In genomic region chr13:97387487-97388353, GRCh38 we compare ENCODE assay signal across 1 cellular context.
A peak's percentile ranks its signal among the peaks of the same experiment; 100 is the strongest.
TF ChIP-seq lines count a peak whose summit lies in the region.

No MANE protein-coding gene starts in this region.

TF ChIP-seq in HepG2, 621 proteins besides CTCF, POLR2A, EP300 and RAD21:
- peak; percentile 48 for TF ChIP-seq RBM22 (optimal IDR thresholded peaks at IDR 0.05; ENCODE audit: low read length)
- TF ChIP-seq, protein P1, sequence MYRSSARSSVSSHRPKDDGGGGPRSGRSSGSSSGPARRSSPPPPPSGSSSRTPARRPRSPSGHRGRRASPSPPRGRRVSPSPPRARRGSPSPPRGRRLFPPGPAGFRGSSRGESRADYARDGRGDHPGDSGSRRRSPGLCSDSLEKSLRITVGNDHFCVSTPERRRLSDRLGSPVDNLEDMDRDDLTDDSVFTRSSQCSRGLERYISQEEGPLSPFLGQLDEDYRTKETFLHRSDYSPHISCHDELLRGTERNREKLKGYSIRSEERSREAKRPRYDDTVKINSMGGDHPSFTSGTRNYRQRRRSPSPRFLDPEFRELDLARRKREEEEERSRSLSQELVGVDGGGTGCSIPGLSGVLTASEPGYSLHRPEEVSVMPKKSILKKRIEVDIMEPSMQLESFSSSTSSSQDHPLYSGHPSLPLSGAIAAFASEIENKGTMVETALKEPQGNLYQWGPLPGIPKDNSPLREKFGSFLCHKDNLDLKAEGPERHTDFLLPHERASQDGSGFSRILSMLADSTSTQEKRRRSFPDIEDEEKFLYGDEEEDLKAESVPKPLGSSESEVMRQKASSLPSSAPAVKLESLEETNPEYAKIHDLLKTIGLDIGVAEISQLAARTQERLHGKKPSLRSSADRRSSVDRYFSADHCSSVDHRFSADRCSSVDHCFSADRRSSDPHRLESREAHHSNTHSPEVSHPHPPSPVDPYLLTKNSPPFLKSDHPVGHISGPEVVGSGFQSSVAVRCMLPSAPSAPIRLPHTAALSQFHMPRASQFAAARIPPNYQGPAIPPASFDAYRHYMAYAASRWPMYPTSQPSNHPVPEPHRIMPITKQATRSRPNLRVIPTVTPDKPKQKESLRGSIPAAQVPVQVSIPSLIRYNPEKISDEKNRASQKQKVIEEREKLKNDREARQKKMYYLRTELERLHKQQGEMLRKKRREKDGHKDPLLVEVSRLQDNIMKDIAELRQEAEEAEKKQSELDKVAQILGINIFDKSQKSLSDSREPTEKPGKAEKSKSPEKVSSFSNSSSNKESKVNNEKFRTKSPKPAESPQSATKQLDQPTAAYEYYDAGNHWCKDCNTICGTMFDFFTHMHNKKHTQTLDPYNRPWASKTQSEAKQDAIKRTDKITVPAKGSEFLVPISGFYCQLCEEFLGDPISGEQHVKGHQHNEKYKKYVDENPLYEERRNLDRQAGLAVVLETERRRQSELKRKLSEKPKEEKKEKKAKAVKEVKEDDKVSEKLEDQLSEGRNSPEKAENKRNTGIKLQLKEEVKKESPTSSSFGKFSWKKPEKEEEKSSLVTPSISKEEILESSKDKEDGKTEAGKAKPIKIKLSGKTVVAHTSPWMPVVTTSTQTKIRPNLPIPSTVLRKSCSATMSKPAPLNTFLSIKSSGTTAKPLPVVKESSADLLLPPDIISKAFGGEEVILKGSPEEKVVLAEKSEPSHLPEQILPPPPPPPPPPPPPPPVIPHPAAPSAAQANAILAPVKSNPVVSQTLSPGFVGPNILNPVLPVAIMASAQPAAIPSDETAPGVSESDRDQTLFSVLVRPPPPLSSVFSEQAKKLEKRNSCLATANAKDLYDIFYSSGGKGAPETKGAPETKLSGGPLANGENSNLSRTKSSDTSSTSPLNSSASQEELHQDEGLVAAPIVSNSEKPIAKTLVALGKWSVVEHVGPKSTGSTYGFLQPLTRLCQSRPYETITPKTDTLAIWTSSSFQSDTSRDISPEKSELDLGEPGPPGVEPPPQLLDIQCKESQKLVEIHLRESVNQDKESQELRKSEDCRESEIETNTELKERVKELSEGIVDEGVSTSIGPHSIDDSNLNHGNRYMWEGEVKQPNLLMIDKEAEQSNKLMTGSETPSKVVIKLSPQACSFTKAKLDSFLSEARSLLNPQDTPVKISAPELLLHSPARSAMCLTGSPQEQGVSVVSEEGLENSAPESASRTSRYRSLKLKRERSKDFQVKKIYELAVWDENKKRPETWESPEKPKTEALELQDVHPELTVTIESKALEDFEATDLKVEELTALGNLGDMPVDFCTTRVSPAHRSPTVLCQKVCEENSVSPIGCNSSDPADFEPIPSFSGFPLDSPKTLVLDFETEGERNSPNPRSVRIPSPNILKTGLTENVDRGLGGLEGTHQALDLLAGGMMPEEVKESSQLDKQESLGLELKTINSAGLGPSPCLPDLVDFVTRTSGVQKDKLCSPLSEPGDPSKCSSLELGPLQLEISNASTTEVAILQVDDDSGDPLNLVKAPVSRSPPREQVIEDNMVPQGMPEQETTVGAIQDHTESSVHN (CRISPR knock-in tag; IDR thresholded peaks at IDR 0.05) = no peak
